Comparison of ENCODE assay signal across 22 cellular contexts in genomic region chr6:137235686-137236085, GRCh38. TPM values are rescaled to one million over a fixed set of nuclear protein-coding genes. Genes with fewer than 3 reads are reported as not detected.
DNase-seq lines count a peak whose midpoint lies in the region; ATAC-seq, FAIRE-seq and TF ChIP-seq lines count a peak whose summit lies in the region.
"Had no signal": no experiment of that assay in that cellular context is flagged by ENCODE, and none has a peak within 500 bp of the region (broad histone marks: within the 10 kb centered on the region; RNA-seq: fewer than 3 reads in every experiment).

No MANE protein-coding gene starts in this region.

- H3K27me3 Mint-ChIP-seq in central memory CD8-positive, alpha-beta T cell: no peaks in the 10 kb centered on the region
- H3K27me3 Mint-ChIP-seq in stimulated activated memory B cell treated with anti-CD40 and anti-IgM and Interleukin-4, amounts not matched to agents 10 μg/mL and 1 μg/mL and 100 μg/mL, for 72 hours: no peaks in the 10 kb centered on the region

- H3K4me3 Mint-ChIP-seq in central memory CD8-positive, alpha-beta T cell: no peak overlapping the region
- H3K4me3 Mint-ChIP-seq in stimulated activated memory B cell treated with anti-CD40 and anti-IgM and Interleukin-4, amounts not matched to agents 10 μg/mL and 1 μg/mL and 100 μg/mL, for 72 hours: no peak overlapping the region
- H3K4me3 Mint-ChIP-seq: CD8-positive, alpha-beta T cell had no signal

- dilution Hi-C loops in IMR-90 (cut with HindIII; ENCODE audit: low sequenced_read_pairs, unreplicated experiment): no loop called here

- H2AK9ac ChIP-seq in IMR-90 (replicated peaks; ENCODE audit: low read depth, low read length, poor library complexity): no peak overlapping the region

- H3K4me3 ChIP-seq in HepG2 (replicated peaks in 1 of 3; ENCODE audit: insufficient read depth in 1 of 3, low read depth in 2 of 3, low read length in 3 of 3): no peak overlapping the region
- H3K4me3 ChIP-seq in right lobe of liver: no peak overlapping the region
- H3K4me3 ChIP-seq in IMR-90 (ENCODE audit: insufficient read depth, low read depth, low read length): no peak overlapping the region
- no peak overlapping the region for H3K4me3 ChIP-seq in small intestine (ENCODE audit: low read depth in 1 of 2, low read length in 2 of 2)
- H3K4me3 ChIP-seq in tibial nerve: no peak overlapping the region
- H3K4me3 ChIP-seq: SK-N-MC had no signal

- no peak overlapping the region for H2AK5ac ChIP-seq in IMR-90 (ENCODE audit: low read depth, low read length)

- H3K36me3 Mint-ChIP-seq in central memory CD8-positive, alpha-beta T cell (ENCODE audit: insufficient read depth): peaks cover 1% of the 10 kb centered on the region
- H3K36me3 Mint-ChIP-seq in stimulated activated memory B cell treated with anti-CD40 and anti-IgM and Interleukin-4, amounts not matched to agents 10 μg/mL and 1 μg/mL and 100 μg/mL, for 72 hours: no peaks in the 10 kb centered on the region
- H3K36me3 Mint-ChIP-seq: CD8-positive, alpha-beta T cell had no signal

- intact Hi-C loops in HepG2 (cut with micrococcal nuclease; ENCODE audit: unreplicated experiment): no loop called here
- intact Hi-C loops in right lobe of liver (cut with DNase I): no loop called here
- intact Hi-C loops in IMR-90 (cut with micrococcal nuclease): no loop called here

- no peaks in the 10 kb centered on the region for H4K20me1 ChIP-seq in HepG2 (ENCODE audit: insufficient read depth, low read length)
- H4K20me1 ChIP-seq in IMR-90 (ENCODE audit: insufficient read depth, low read length): no peaks in the 10 kb centered on the region

- no peak overlapping the region for H3K23ac ChIP-seq in IMR-90 (ENCODE audit: low read depth, low read length)

- H3K4me1 ChIP-seq in HepG2 (ENCODE audit: insufficient read depth, low read length) (peaks cover 43% of the 10 kb centered on the region), right lobe of liver (peaks cover 0 to 25% (median 0%) of the 10 kb centered on the region in 4 donors), IMR-90 (ENCODE audit: control insufficient read depth, insufficient read depth, low read length) (peaks cover 9% of the 10 kb centered on the region), small intestine (ENCODE audit: control insufficient read depth in 2 of 2, insufficient read depth in 1 of 2, low read depth in 1 of 2, low read length in 1 of 2) (peaks cover 2 to 12% of the 10 kb centered on the region in 2 donors), tibial nerve (peaks cover 0 to 37% (median 18%) of the 10 kb centered on the region in 4 donors)

- H3K4me2 ChIP-seq in HepG2 (ENCODE audit: low read depth, low read length) (no peak overlapping the region), IMR-90 (ENCODE audit: low read depth, low read length) (no peak overlapping the region)

- no peaks in the 10 kb centered on the region for H3K9me3 ChIP-seq in HepG2 (ENCODE audit: low read length)
- no peaks in the 10 kb centered on the region for H3K9me3 ChIP-seq in right lobe of liver
- H3K9me3 ChIP-seq in IMR-90 (ENCODE audit: control insufficient read depth, insufficient read depth, low read length): no peaks in the 10 kb centered on the region
- no peaks in the 10 kb centered on the region for H3K9me3 ChIP-seq in small intestine (ENCODE audit: control insufficient read depth, low read depth)
- H3K9me3 ChIP-seq in tibial nerve: peaks cover 0 to 4% (median 0%) of the 10 kb centered on the region in 4 donors

- H3K36me3 ChIP-seq in HepG2 (replicated peaks in 1 of 2; ENCODE audit: control insufficient read depth in 1 of 2, insufficient read depth in 2 of 2, low read length in 2 of 2) (no peaks in the 10 kb centered on the region), right lobe of liver (no peaks in the 10 kb centered on the region), IMR-90 (ENCODE audit: control insufficient read depth, insufficient read depth, low read length) (no peaks in the 10 kb centered on the region), small intestine (ENCODE audit: control insufficient read depth in 2 of 2, insufficient read depth in 2 of 2, low read length in 2 of 2) (no peaks in the 10 kb centered on the region), tibial nerve (no peaks in the 10 kb centered on the region)

- H3K9me3 Mint-ChIP-seq in central memory CD8-positive, alpha-beta T cell: peaks cover 8% of the 10 kb centered on the region
- H3K9me3 Mint-ChIP-seq in stimulated activated memory B cell treated with anti-CD40 and anti-IgM and Interleukin-4, amounts not matched to agents 10 μg/mL and 1 μg/mL and 100 μg/mL, for 72 hours: peaks cover 5% of the 10 kb centered on the region

- in situ Hi-C loops in HepG2 (cut with HindIII; ENCODE audit: extremely low pct_ligation_motif_present, low pct_unique_long_range_greater_than_20kb): no loop called here
- in situ Hi-C loops in IMR-90 (cut with MboI; ENCODE audit: low sequenced_read_pairs): no loop called here

- TF ChIP-seq EP300 in HepG2 (IDR thresholded peaks at IDR 0.05; ENCODE audit: low read depth in 2 of 2, low read length in 2 of 2) (no peak), HepG2 (CRISPR knock-in tag; IDR thresholded peaks at IDR 0.05; ENCODE audit: borderline replicate concordance) (no peak), tibial nerve (IDR thresholded peaks at IDR 0.05) (no peak)

- H3K27ac Mint-ChIP-seq in central memory CD8-positive, alpha-beta T cell (ENCODE audit: low read depth): peak overlapping the region; percentile 67
- peak overlapping the region; percentile 22 for H3K27ac Mint-ChIP-seq in stimulated activated memory B cell treated with anti-CD40 and anti-IgM and Interleukin-4, amounts not matched to agents 10 μg/mL and 1 μg/mL and 100 μg/mL, for 72 hours
- H3K27ac Mint-ChIP-seq: CD8-positive, alpha-beta T cell had no signal

- H3K4ac ChIP-seq in IMR-90 (ENCODE audit: low read depth, low read length): no peak overlapping the region

- CTCF ChIA-PET in HepG2 (lab: Yijun Ruan, JAX; ENCODE audit: low intra/inter-chr PET ratio, low total read pairs) (no interaction called here), IMR-90 (lab: Yijun Ruan, JAX) (no interaction called here)

- H3K14ac ChIP-seq in IMR-90 (replicated peaks; ENCODE audit: low read depth, low read length): no peak overlapping the region

- TF ChIP-seq RAD21 in HepG2 (CRISPR knock-in tag; IDR thresholded peaks at IDR 0.05): no peak
- TF ChIP-seq RAD21 in IMR-90 (IDR thresholded peaks at IDR 0.05; ENCODE audit: low read length): no peak

- H2BK15ac ChIP-seq in IMR-90 (ENCODE audit: low read depth, low read length): no peak overlapping the region

- no peaks in the 10 kb centered on the region for H3K79me2 ChIP-seq in HepG2 (ENCODE audit: insufficient read depth, low read length)

- no peak for TF ChIP-seq POLR2A in HepG2 (IDR thresholded peaks at IDR 0.05; ENCODE audit: insufficient read depth in 1 of 2, low read depth in 2 of 2, low read length in 2 of 2)
- no peak for TF ChIP-seq POLR2A in right lobe of liver (IDR thresholded peaks at IDR 0.05)
- TF ChIP-seq POLR2A in IMR-90 (IDR thresholded peaks at IDR 0.05; ENCODE audit: low read depth, low read length): no peak
- TF ChIP-seq POLR2A in tibial nerve (IDR thresholded peaks at IDR 0.05): no peak

- H3K9me1 ChIP-seq in IMR-90 (ENCODE audit: insufficient read depth, low read length): no peaks in the 10 kb centered on the region

- no peak overlapping the region for H4K8ac ChIP-seq in IMR-90 (ENCODE audit: low read depth in 2 of 2, low read length in 2 of 2)

- H3K18ac ChIP-seq in IMR-90 (ENCODE audit: low read depth, low read length): no peak overlapping the region

- BruUV-seq in HepG2 (replicated peaks; lab: Mats Ljungman, UMichigan): no TSS peak
- no TSS peak for BruUV-seq in IMR-90 (replicated peaks; lab: Mats Ljungman, UMichigan)

- TF ChIP-seq CTCF in HepG2 (CRISPR knock-in tag; IDR thresholded peaks at IDR 0.05) (no peak), right lobe of liver (IDR thresholded peaks at IDR 0.05) (no peak), IMR-90 (conservative IDR thresholded peaks at IDR 0.05; ENCODE audit: low read depth, low read length) (no peak), tibial nerve (IDR thresholded peaks at IDR 0.05) (no peak)

- H3K27ac ChIP-seq in HepG2 (ENCODE audit: extremely low read length, insufficient read depth, low read length): no peak overlapping the region
- no peak overlapping the region for H3K27ac ChIP-seq in right lobe of liver
- H3K27ac ChIP-seq in IMR-90 (ENCODE audit: insufficient read depth, low read length): no peak overlapping the region
- no peak overlapping the region for H3K27ac ChIP-seq in small intestine (ENCODE audit: low read depth in 1 of 2, low read length in 1 of 2)
- no peak overlapping the region for H3K27ac ChIP-seq in tibial nerve
- H3K27ac ChIP-seq: RWPE1, SK-N-MC had no signal

- ATAC-seq in HepG2 (no peak), right lobe of liver (no peak), IMR-90 (ENCODE audit: low read depth) (no peak)
- ATAC-seq in central memory CD8-positive, alpha-beta T cell (replicated peaks; ENCODE audit: extremely low read depth, poor library complexity, severe bottlenecking): no peak
- no peak for ATAC-seq in stimulated activated memory B cell treated with anti-CD40 and anti-IgM and Interleukin-4, amounts not matched to agents 10 μg/mL and 1 μg/mL and 100 μg/mL, for 72 hours
- ATAC-seq: CD8-positive, alpha-beta T cell; Panc1 had no signal

- FAIRE-seq in HepG2 (lab: Jason Lieb, UNC) (no peak), small intestine (lab: Jason Lieb, UNC) (no peak)
- FAIRE-seq: GM12892, H54 had no signal

- WGBS in HepG2 (ENCODE audit: low lambda C conversion rate): 96% methylated on average over 1 of the region's 1 CpG
- WGBS in right lobe of liver (ENCODE audit: insufficient coverage, low coverage, low lambda C conversion rate, missing lambda C conversion rate): 64% methylated on average over 1 of the region's 1 CpG
- no CpG with 5 or more reads among the region's 1 CpG for WGBS in IMR-90 (ENCODE audit: extremely low coverage in 2 of 2, insufficient read length in 1 of 2), 2 experiments
- 93 to 100% (median 96%) methylated on average over 1 of the region's 1 CpG for WGBS in small intestine, 3 donors
- WGBS in tibial nerve, 2 donors: 94 to 97% methylated on average over 1 of the region's 1 CpG

- H4K91ac ChIP-seq in IMR-90 (ENCODE audit: insufficient read depth, low read depth, low read length): no peak overlapping the region

- DNase-seq in HepG2 (ENCODE audit: low spot score) (no peak), right lobe of liver (no peak), IMR-90 (no peak), small intestine (no peak), tibial nerve (ENCODE audit: low spot score in 2 of 2) (no peak)
- DNase-seq in central memory CD8-positive, alpha-beta T cell (ENCODE audit: low spot score in 2 of 2): no peak
- DNase-seq in stimulated activated CD4-positive, alpha-beta T cell treated with anti-CD3 and anti-CD28 coated beads, Interleukin-4, amount 100 ng/mL, for 4 hours: no peak
- DNase-seq: C1 segment of cervical spinal cord; CD8-positive, alpha-beta T cell; DMS79 treated with DMSO at 0.1 percent for 48 hours; NCI-H1417; NCI-H1694; NCI-H2029 treated with DMSO at 0.1 percent for 48 hours; NCI-H2227 treated with DMSO at 0.1 percent for 48 hours; NCI-H526 treated with DMSO at 0.1 percent for 48 hours; SHP77 treated with DMSO at 0.1 percent for 48 hours had no signal

- peaks cover 63% of the 10 kb centered on the region for H3K4me1 Mint-ChIP-seq in central memory CD8-positive, alpha-beta T cell
- peaks cover 68% of the 10 kb centered on the region for H3K4me1 Mint-ChIP-seq in stimulated activated memory B cell treated with anti-CD40 and anti-IgM and Interleukin-4, amounts not matched to agents 10 μg/mL and 1 μg/mL and 100 μg/mL, for 72 hours

- H4K5ac ChIP-seq in IMR-90 (ENCODE audit: low read depth, low read length): no peak overlapping the region

- no peak overlapping the region for H2AFZ ChIP-seq in HepG2 (ENCODE audit: low read length)
- H2AFZ ChIP-seq in IMR-90 (replicated peaks; ENCODE audit: low read length, poor library complexity): no peak overlapping the region

- H2BK20ac ChIP-seq in IMR-90 (ENCODE audit: low read depth, low read length): no peak overlapping the region

- H3K27me3 ChIP-seq in HepG2 (ENCODE audit: control insufficient read depth in 1 of 2, insufficient read depth in 2 of 2, low read length in 2 of 2) (no peaks in the 10 kb centered on the region), right lobe of liver (no peaks in the 10 kb centered on the region), IMR-90 (ENCODE audit: control insufficient read depth, insufficient read depth, low read length) (peaks cover 3% of the 10 kb centered on the region; the same call in 1 of the 2 replicates), small intestine (ENCODE audit: control insufficient read depth in 2 of 2, insufficient read depth in 2 of 2, low read length in 2 of 2) (no peaks in the 10 kb centered on the region), tibial nerve (no peaks in the 10 kb centered on the region)

- H3K9ac ChIP-seq in HepG2 (ENCODE audit: insufficient read depth, low read depth, low read length) (no peak overlapping the region), IMR-90 (ENCODE audit: low read depth, low read length) (no peak overlapping the region)

- no peak overlapping the region for H2BK5ac ChIP-seq in IMR-90 (ENCODE audit: low read depth, low read length, poor library complexity, severe bottlenecking)

- no peaks in the 10 kb centered on the region for H3K79me1 ChIP-seq in IMR-90 (ENCODE audit: low read depth in 1 of 2, low read length in 2 of 2)

- POLR2A ChIA-PET in HepG2 (lab: Yijun Ruan, JAX) (no interaction called here), IMR-90 (lab: Charles Lee; ENCODE audit: unreplicated experiment) (no interaction called here)

- H2BK120ac ChIP-seq in IMR-90 (ENCODE audit: low read depth, low read length): no peak overlapping the region

- H3K56ac ChIP-seq in IMR-90 (ENCODE audit: extremely low read depth, insufficient read depth, low read length): no peak overlapping the region

RNA-seq across cellular contexts. Expression of gene IFNGR1, which starts 16.5 kb away (rescaled TPM):
- total RNA-seq in HepG2 (2016; rRNA removed; fragmentation: Illumina TruSeq; extraction: Trizol): 48.9 and 82.8 TPM in 2 replicates
- 8.4 and 9.4 TPM in 2 replicates for total RNA-seq in HepG2 (2016; cell fraction: cytosol; rRNA removed; fragmentation: Illumina TruSeq; extraction: Trizol; ENCODE audit: low read depth)
- 45.8 and 85.1 TPM in 2 replicates for total RNA-seq in HepG2 (2016; cell fraction: insoluble cytoplasmic fraction; rRNA removed; fragmentation: Illumina TruSeq; extraction: Trizol)
- 20.8 and 24.3 TPM in 2 replicates for total RNA-seq in HepG2 (2016; cell fraction: membrane; rRNA removed; fragmentation: Illumina TruSeq; extraction: Trizol)
- total RNA-seq in HepG2 (2016; cell fraction: nucleus; rRNA removed; fragmentation: Illumina TruSeq; extraction: Trizol): 88.6 and 101 TPM in 2 replicates
- 71.6 and 87.8 TPM in 2 replicates for polyA plus RNA-seq in HepG2 (2011; rRNA removed)
- 34.2 and 50.3 TPM in 2 replicates for polyA plus RNA-seq in HepG2 (2011; cell fraction: cytosol; rRNA removed)
- 31.2 and 32.5 TPM in 2 replicates for polyA plus RNA-seq in HepG2 (2011; cell fraction: nucleus; rRNA removed)
- polyA plus RNA-seq in HepG2 (2012): 50.2 and 52.0 TPM in 2 replicates
- polyA plus RNA-seq in HepG2 (2016; cell fraction: cytosol; fragmentation: Illumina TruSeq; extraction: Trizol; ENCODE audit: low read depth): 4.8 and 5.5 TPM in 2 replicates
- polyA plus RNA-seq in HepG2 (2016; cell fraction: insoluble cytoplasmic fraction; fragmentation: Illumina TruSeq; extraction: Trizol; ENCODE audit: low read depth): 37.4 and 39.7 TPM in 2 replicates
- polyA plus RNA-seq in HepG2 (2016; cell fraction: membrane; fragmentation: Illumina TruSeq; extraction: Trizol; ENCODE audit: low read depth): 10.2 and 10.4 TPM in 2 replicates
- polyA plus RNA-seq in HepG2 (2016; cell fraction: nucleus; fragmentation: Illumina TruSeq; extraction: Trizol; ENCODE audit: insufficient read depth, low read depth): 112 and 116 TPM in 2 replicates
- polyA minus RNA-seq in HepG2 (2011; rRNA and poly(A)+ RNA removed; ENCODE audit: low replicate concordance): 37.9 and 170 TPM in 2 replicates
- 54.0 and 55.4 TPM in 2 replicates for polyA minus RNA-seq in HepG2 (2011; cell fraction: cytosol; rRNA and poly(A)+ RNA removed)
- polyA minus RNA-seq in HepG2 (2011; cell fraction: nucleus; rRNA and poly(A)+ RNA removed): 95.2 and 116 TPM in 2 replicates
- 10 to 100 TPM; 25.8 to 88.8 (median 37.4) TPM for total RNA-seq in right lobe of liver
- 25.6 and 34.2 TPM in 2 replicates for total RNA-seq in IMR-90 (2012; rRNA removed)
- polyA plus RNA-seq in IMR-90 (2012; rRNA removed): 13.7 and 19.1 TPM in 2 replicates
- 2.8 and 4.1 TPM in 2 replicates for polyA plus RNA-seq in IMR-90 (2012; cell fraction: cytosol; rRNA removed)
- polyA plus RNA-seq in IMR-90 (2012; cell fraction: nucleus; rRNA removed; ENCODE audit: low replicate concordance): 4.1 and 19.2 TPM in 2 replicates
- 100 to 1,000 TPM in 1 of 3 donors, 10 to 100 TPM in 2; 78.1 to 100 (median 80.5) TPM for polyA plus RNA-seq in small intestine
- 100 to 1,000 TPM in 1 of 4 donors, 10 to 100 TPM in 3; 73.8 to 125 (median 97.8) TPM for total RNA-seq in tibial nerve
